In the genomic region with DNA sequence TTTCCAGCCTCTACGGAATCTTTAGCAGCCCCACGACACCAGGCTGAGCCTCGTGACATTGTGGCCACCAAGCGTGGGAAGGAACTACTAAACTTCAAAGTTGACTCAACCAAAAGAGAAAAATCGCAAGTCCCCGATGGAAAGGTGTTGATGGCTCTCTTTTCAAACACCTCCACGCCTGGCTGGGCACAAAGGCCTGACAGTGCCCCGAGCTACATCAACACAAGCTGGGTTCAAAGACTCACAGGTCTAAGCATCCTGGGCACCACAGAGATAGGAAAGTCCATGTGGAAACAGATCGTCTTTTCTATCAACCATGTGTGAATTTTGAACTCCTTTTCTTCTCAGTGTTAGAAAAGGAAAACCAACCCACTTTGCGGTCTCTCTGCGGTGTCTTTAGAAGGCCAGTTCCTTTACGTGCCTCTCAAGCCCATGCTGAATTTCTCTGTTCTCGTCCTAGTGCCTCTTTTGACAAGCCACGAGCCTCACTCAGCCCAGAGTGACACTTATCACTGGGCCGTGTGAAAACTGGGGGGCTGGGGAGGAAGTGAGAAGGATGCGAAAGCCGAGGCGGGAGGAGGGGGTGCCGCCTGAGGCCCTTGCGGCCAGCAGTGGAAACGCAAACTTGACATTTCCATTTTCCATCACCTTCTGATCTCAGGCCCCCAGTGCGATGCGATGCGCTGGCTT, we compare ENCODE assay signal across 8 cellular contexts. TPM values are rescaled to one million over a fixed set of nuclear protein-coding genes. Genes with fewer than 3 reads are reported as not detected.
DNase-seq lines count a peak whose midpoint lies in the region; ATAC-seq, FAIRE-seq and TF ChIP-seq lines count a peak whose summit lies in the region.

No MANE protein-coding gene starts in this region.

- H3K4me3 ChIP-seq in GM12878 = peak overlapping the region; percentile 22; the same call in 1 of the 2 replicates
- no peak overlapping the region for H3K4me3 ChIP-seq in gastrocnemius medialis

- RAD21 ChIA-PET in GM12878 (lab: Charles Lee; ENCODE audit: unreplicated experiment) = interaction anchor here (0.6 to 10.4 kb wide), 39 partner anchors 13 to 357 kb away, joined by 3 to 193 read pairs (median 4); partner anchors contain the start of genes GFOD1, NOL7, SIRT5 and TBC1D7

- no peaks in the 10 kb centered on the region for H3K9me3 Mint-ChIP-seq in T-helper 1 cell treated with Interleukin-12 subunit alpha and Interleukin-12 subunit beta and Interleukin-4 antibody, amounts not matched to agents 30 μg/mL and 1 μg/mL, for 36 hours

- H3K36me3 Mint-ChIP-seq in T-helper 1 cell treated with Interleukin-12 subunit alpha and Interleukin-12 subunit beta and Interleukin-4 antibody, amounts not matched to agents 30 μg/mL and 1 μg/mL, for 36 hours (ENCODE audit: low read depth) = peaks cover 3% of the 10 kb centered on the region

- no peaks in the 10 kb centered on the region for H3K27me3 Mint-ChIP-seq in T-helper 1 cell treated with Interleukin-12 subunit alpha and Interleukin-12 subunit beta and Interleukin-4 antibody, amounts not matched to agents 30 μg/mL and 1 μg/mL, for 36 hours (ENCODE audit: low read depth)

- ATAC-seq in GM18519 (IDR thresholded peaks at IDR 0.05; ENCODE audit: low FRiP score, unreplicated experiment) (peak; percentile 59), HG02870 (IDR thresholded peaks at IDR 0.05; ENCODE audit: unreplicated experiment) (peak; percentile 65), GM12878 (peak; percentile 73), gastrocnemius medialis (no peak)

- H3K9me3 ChIP-seq in GM12878 (replicated peaks; ENCODE audit: control insufficient read depth, insufficient read depth, low read length) = no peaks in the 10 kb centered on the region
- H3K9me3 ChIP-seq in gastrocnemius medialis = no peaks in the 10 kb centered on the region

- H4K20me1 ChIP-seq in GM12878 (ENCODE audit: control insufficient read depth, insufficient read depth) = no peaks in the 10 kb centered on the region

- DNase-seq in GM12878 (ENCODE audit: low read depth, low spot score) = peak; percentile 98
- no peak for DNase-seq in gastrocnemius medialis
- DNase-seq in hippocampal formation (lab: John Stamatoyannopoulos, UW) = no peak
- DNase-seq in NCI-H2227 treated with DMSO at 0.1 percent for 48 hours (lab: John Stamatoyannopoulos, UW) = no peak
- no peak for DNase-seq in NCI-H1436 (lab: John Stamatoyannopoulos, UW)

- peaks cover 76% of the 10 kb centered on the region for H3K4me1 ChIP-seq in GM12878 (ENCODE audit: control insufficient read depth, insufficient read depth, low read length)
- H3K4me1 ChIP-seq in gastrocnemius medialis = peaks cover 62 to 68% of the 10 kb centered on the region in 2 donors

- H3K9ac ChIP-seq in GM12878 (ENCODE audit: control insufficient read depth, insufficient read depth, low read length) = peak overlapping the region; percentile 86

- peaks cover 74% of the 10 kb centered on the region for H3K79me2 ChIP-seq in GM12878 (ENCODE audit: control insufficient read depth, insufficient read depth, low read length)

- SMC1A ChIA-PET in GM12878 (lab: Charles Lee; ENCODE audit: uncharacterized antibody, unreplicated experiment) = interaction anchor here (0.8 to 17.6 kb wide), 34 partner anchors 9 to 154 kb away, joined by 3 to 241 read pairs (median 5); partner anchors contain the start of genes GFOD1, SIRT5 and TBC1D7

- TF ChIP-seq CTCF in GM12878 (IDR thresholded peaks at IDR 0.05 in 2 of 3, conservative IDR thresholded peaks at IDR 0.05 in 1 of 3; ENCODE audit: control insufficient read depth in 2 of 3, extremely low read depth in 1 of 3, insufficient read depth in 1 of 3, low read depth in 3 of 3, low read length in 3 of 3) (peak; percentile 38 to 68 (median 41); a peak in 5 of 6 replicates), gastrocnemius medialis (IDR thresholded peaks at IDR 0.05 in 4 of 5, conservative IDR thresholded peaks at IDR 0.05 in 1 of 5) (no peak)

- TF ChIP-seq POLR2A in GM12878 (IDR thresholded peaks at IDR 0.05; ENCODE audit: low read depth, low read length) (peak; percentile 60), gastrocnemius medialis (IDR thresholded peaks at IDR 0.05) (no peak)

- peak overlapping the region; percentile 83 for H3K27ac Mint-ChIP-seq in T-helper 1 cell treated with Interleukin-12 subunit alpha and Interleukin-12 subunit beta and Interleukin-4 antibody, amounts not matched to agents 30 μg/mL and 1 μg/mL, for 36 hours

- in situ Hi-C loops in GM12878 (cut with MboI) (loop anchor here (5.0 kb wide), 1 partner anchor 46 kb away; no protein-coding TSS in a partner anchor), gastrocnemius medialis (cut with MboI; ENCODE audit: low sequenced_read_pairs in 4 of 4) (no loop called here)

- peak; percentile 61 for FAIRE-seq in GM12878 (lab: Jason Lieb, UNC)

- POLR2A ChIA-PET in GM12878 (lab: Charles Lee) = interaction anchor here (0.9 to 8.9 kb wide), 11 partner anchors 26 to 147 kb away, joined by 3 to 96 read pairs (median 24); partner anchors contain the start of genes GFOD1 and SIRT5

- TF ChIP-seq RAD21 in GM12878 (IDR thresholded peaks at IDR 0.05; ENCODE audit: insufficient read depth, low read depth, low read length) = peak; percentile 57

- H3K4me3 Mint-ChIP-seq in T-helper 1 cell treated with Interleukin-12 subunit alpha and Interleukin-12 subunit beta and Interleukin-4 antibody, amounts not matched to agents 30 μg/mL and 1 μg/mL, for 36 hours = peak overlapping the region; percentile 35

- CTCF ChIA-PET in GM12878 (lab: Yijun Ruan, JAX) = interaction anchor here (1.0 to 9.6 kb wide), 23 partner anchors 12 to 164 kb away, joined by 3 to 113 read pairs (median 10); partner anchors contain the start of gene SIRT5

- H3K27me3 ChIP-seq in GM12878 (replicated peaks in 1 of 2; ENCODE audit: control insufficient read depth in 2 of 2, insufficient read depth in 2 of 2, low read length in 1 of 2) (no peaks in the 10 kb centered on the region), gastrocnemius medialis (no peaks in the 10 kb centered on the region)

- H3K36me3 ChIP-seq in GM12878 (ENCODE audit: control insufficient read depth in 2 of 2, insufficient read depth in 2 of 2, low read length in 1 of 2) (peaks cover 0 to 7% of the 10 kb centered on the region in 2 experiments; a peak in 3 of 4 replicates), gastrocnemius medialis (no peaks in the 10 kb centered on the region)

- peak; percentile 79 to 91 for TF ChIP-seq EP300 in GM12878 (IDR thresholded peaks at IDR 0.05; ENCODE audit: borderline replicate concordance in 1 of 2, control insufficient read depth in 1 of 2, low read depth in 2 of 2, low read length in 2 of 2)

- H2AFZ ChIP-seq in GM12878 (ENCODE audit: control insufficient read depth, low read depth, low read length) = peak overlapping the region; percentile 53

- peaks cover 55% of the 10 kb centered on the region for H3K4me1 Mint-ChIP-seq in T-helper 1 cell treated with Interleukin-12 subunit alpha and Interleukin-12 subunit beta and Interleukin-4 antibody, amounts not matched to agents 30 μg/mL and 1 μg/mL, for 36 hours (ENCODE audit: low read depth)

- peak overlapping the region; percentile 99 for H3K27ac ChIP-seq in GM12878 (ENCODE audit: control insufficient read depth, insufficient read depth)
- H3K27ac ChIP-seq in gastrocnemius medialis = peak overlapping the region; percentile 1 to 57 (median 6)

- H3K4me2 ChIP-seq in GM12878 (ENCODE audit: control insufficient read depth, insufficient read depth) = peak overlapping the region; percentile 93

- under 1% methylated on average over 24 of the region's 24 CpGs for WGBS in GM12878 (ENCODE audit: insufficient coverage, insufficient replicate concordance, low lambda C conversion rate, missing lambda C conversion rate)

- BruUV-seq in GM12878 (replicated peaks; lab: Mats Ljungman, UMichigan) = no TSS peak

- intact Hi-C loops in GM12878 (cut with micrococcal nuclease; ENCODE audit: unreplicated experiment) (loop anchor here (1.0 to 5.0 kb wide), 10 partner anchors 31 to 187 kb away; partner anchors contain the start of genes NOL7 and SIRT5), gastrocnemius medialis (cut with DNase I; ENCODE audit: low total_unique reads) (loop anchor here (10.0 kb wide), 1 partner anchor 387 kb away; the partner anchor contains the start of gene MCUR1)

TF ChIP-seq in GM12878, 131 proteins besides CTCF, POLR2A, EP300 and RAD21 (continues in another document):
- TF ChIP-seq ZBED1 (IDR thresholded peaks at IDR 0.05; ENCODE audit: borderline replicate concordance) (peak; percentile 77), CHD4 (IDR thresholded peaks at IDR 0.05) (no peak), BMI1 (IDR thresholded peaks at IDR 0.05; ENCODE audit: borderline replicate concordance) (peak; percentile 58; the same call in 1 of the 2 replicates), ZNF622 (IDR thresholded peaks at IDR 0.05) (no peak)

RNA-seq across cellular contexts. Expression of gene GFOD1, which starts 59.4 kb away (rescaled TPM):
- 121 and 123 TPM in 2 replicates for total RNA-seq in GM12878 (2013; cell fraction: nucleolus; rRNA removed)
- 16.3 and 16.8 TPM in 2 replicates for total RNA-seq in GM12878 (2014; rRNA removed)
- total RNA-seq in GM12878 (2014; rRNA removed; fragmentation: Illumina TruSeq; extraction: Trizol) = 14.6 and 15.1 TPM in 2 replicates
- 18.0 and 20.6 TPM in 2 replicates for total RNA-seq in GM12878 (2021)
- polyA plus RNA-seq in GM12878 (2011; ENCODE audit: low read depth) = 5.7 TPM
- 40.1 and 41.4 TPM in 2 replicates for polyA plus RNA-seq in GM12878 (2011; rRNA removed)
- polyA plus RNA-seq in GM12878 (2011; cell fraction: cytosol; rRNA removed) = 32.8 and 36.8 TPM in 2 replicates
- polyA plus RNA-seq in GM12878 (2011; cell fraction: nucleus; rRNA removed) = 40.6 and 41.7 TPM in 2 replicates
- 8.8 and 11.5 TPM in 2 replicates for polyA plus RNA-seq in GM12878 (2012)
- 9.8 and 10.2 TPM in 2 replicates for polyA plus RNA-seq in GM12878 (2014; fragmentation: Illumina TruSeq; extraction: Trizol)
- 1 to 10 TPM; 6.5 to 7.9 TPM for polyA plus RNA-seq in GM12878 (2014; fragmentation: Nextera tagmentation; extraction: Ambion mirVana)
- 14.8 and 16.1 TPM in 2 replicates for polyA plus RNA-seq in GM12878 (2014; rRNA removed)
- 10 to 100 TPM; 16.9 to 22.8 TPM for polyA plus RNA-seq in GM12878 (2016; fragmentation: Nextera tagmentation; extraction: Ambion mirVana)
- 70.4 and 77.3 TPM in 2 replicates for polyA minus RNA-seq in GM12878 (2011; rRNA and poly(A)+ RNA removed)
- polyA minus RNA-seq in GM12878 (2011; cell fraction: cytosol; rRNA and poly(A)+ RNA removed) = 22.9 and 27.3 TPM in 2 replicates
- polyA minus RNA-seq in GM12878 (2011; cell fraction: nucleus; rRNA and poly(A)+ RNA removed) = 48.8 and 86.5 TPM in 2 replicates
- total RNA-seq in gastrocnemius medialis = 10 to 100 TPM in 3 of 4 donors, 1 to 10 TPM in 1; 9.0 to 31.8 (median 16.9) TPM

Comparison
In these comparisons a context has a peak if more than half of its experiments do, and no peak if none do; other contexts are left out.
1. ATAC-seq: peak in GM18519 (single experiment), HG02870 (single experiment) and GM12878 (single experiment); none in gastrocnemius medialis (0 of 2).
2. CTCF ChIP-seq: peak in GM12878 (3 of 3); none in gastrocnemius medialis (0 of 5).